In the genomic region with DNA sequence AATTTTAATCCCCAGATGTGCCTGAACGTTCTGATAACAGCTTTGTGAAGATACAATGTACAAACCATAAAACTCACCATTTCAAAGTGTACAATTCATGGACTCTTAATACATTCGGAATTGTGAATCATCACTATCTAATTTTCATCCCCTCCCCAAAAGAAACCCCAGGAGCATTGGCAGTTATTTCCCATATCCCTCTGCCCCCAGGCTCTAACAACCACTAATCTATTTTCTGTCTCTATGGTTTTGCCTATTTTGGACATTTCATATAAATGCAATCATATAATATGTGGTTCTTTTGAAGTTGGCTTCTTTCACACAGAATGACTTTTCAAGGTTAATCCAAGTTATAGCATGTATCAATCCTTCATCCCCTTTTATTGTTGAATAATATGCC, we compare ENCODE assay signal across 25 cellular contexts. TPM values are rescaled to one million over a fixed set of nuclear protein-coding genes. Genes with fewer than 3 reads are reported as not detected.
"Had no signal": no experiment of that assay in that cellular context is flagged by ENCODE, and none has a peak within 500 bp of the region (broad histone marks: within the 10 kb centered on the region; RNA-seq: fewer than 3 reads in every experiment).

No MANE protein-coding gene starts in this region.

- DNase-seq: hippocampal formation; kidney; left colon; left lung; lower lobe of right lung; mammary epithelial cell; mesenchymal stem cell; naive thymus-derived CD8-positive, alpha-beta T cell; occipital lobe; right lobe of liver; stimulated activated CD4-positive, alpha-beta T cell treated with anti-CD3 and anti-CD28 coated beads, Interleukin-12 subunit alpha, Interleukin-12 subunit beta, amount 100 ng/mL, for 4 hours; stimulated activated CD4-positive, alpha-beta T cell treated with anti-CD3 and anti-CD28 coated beads, Interleukin-15, amount 100 ng/mL, for 24 hours; stimulated activated CD4-positive, alpha-beta T cell treated with anti-CD3 and anti-CD28 coated beads, Interleukin-2, amount 100 ng/mL, for 24 hours; stimulated activated CD4-positive, alpha-beta T cell treated with anti-CD3 and anti-CD28 coated beads, Interleukin-4, amount 100 ng/mL, for 1 hour; stimulated activated naive B cell treated with anti-CD40 and anti-IgM and Interleukin-4, amounts not matched to agents 10 μg/mL and 1 μg/mL and 100 μg/mL, for 72 hours; stimulated activated naive CD8-positive, alpha-beta T cell treated with anti-CD3 and anti-CD28 coated beads, Interleukin-15, Interleukin-2, amounts not matched to agents 100 U/mL and 50 U/mL, for 24 hours; stomach; testis; thyroid gland; transverse colon; upper lobe of left lung had no signal

- H3K9me3 ChIP-seq: left lung, lower lobe of right lung, right atrium auricular region, right lobe of liver, stomach, testis, thyroid gland, transverse colon, upper lobe of left lung had no signal

- H3K4me3 ChIP-seq: left lung, lower lobe of right lung, right atrium auricular region, right lobe of liver, skin epidermis, stomach, testis, thyroid gland, transverse colon, upper lobe of left lung had no signal

- H3K9ac ChIP-seq: parathyroid adenoma had no signal

- H3K27ac ChIP-seq: left lung, lower lobe of right lung, parathyroid adenoma, right atrium auricular region, right lobe of liver, skin epidermis, stomach, testis, transverse colon, upper lobe of left lung had no signal

- H3K4me1 ChIP-seq: parathyroid adenoma, right atrium auricular region, right lobe of liver, testis had no signal

- H3K79me2 ChIP-seq: parathyroid adenoma had no signal

- H3K27me3 ChIP-seq: left lung, right atrium auricular region, right lobe of liver, stomach, testis, thyroid gland, transverse colon, upper lobe of left lung had no signal

- H2AFZ ChIP-seq: parathyroid adenoma had no signal

- H3K36me3 ChIP-seq: right lobe of liver, transverse colon had no signal

- FAIRE-seq: kidney, urothelium cell line had no signal

RNA-seq across cellular contexts. Expression of gene PRICKLE2, which starts 25.3 kb away (rescaled TPM):
- total RNA-seq: naive thymus-derived CD8-positive, alpha-beta T cell had no signal
- polyA plus RNA-seq: naive thymus-derived CD8-positive, alpha-beta T cell had no signal
